ENCODE assay signal across 2 cellular contexts in the genomic region with DNA sequence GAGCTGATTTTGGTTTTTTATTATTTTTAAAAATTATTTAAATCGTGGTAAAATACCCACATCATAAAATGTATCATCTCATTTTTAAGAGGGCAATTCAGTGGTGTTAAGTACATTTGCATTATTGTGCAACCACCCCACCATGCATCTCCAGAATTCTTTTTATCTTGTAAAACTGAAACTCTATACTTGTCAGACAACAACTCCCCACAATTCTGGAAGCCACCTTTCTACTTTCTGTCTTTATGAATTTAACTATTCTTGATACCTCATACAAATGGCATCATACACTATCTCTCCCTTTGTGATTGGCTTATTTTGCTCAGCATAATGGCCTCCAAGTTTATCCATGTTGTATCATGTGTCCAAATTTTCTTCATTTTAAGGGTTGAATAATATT.
A peak's percentile ranks its signal among the peaks of the same experiment; 100 is the strongest.
TF ChIP-seq lines count a peak whose summit lies in the region.

No MANE protein-coding gene starts in this region.

TF ChIP-seq in HepG2, 621 proteins besides CTCF, POLR2A, EP300 and RAD21:
- TF ChIP-seq, protein P1, sequence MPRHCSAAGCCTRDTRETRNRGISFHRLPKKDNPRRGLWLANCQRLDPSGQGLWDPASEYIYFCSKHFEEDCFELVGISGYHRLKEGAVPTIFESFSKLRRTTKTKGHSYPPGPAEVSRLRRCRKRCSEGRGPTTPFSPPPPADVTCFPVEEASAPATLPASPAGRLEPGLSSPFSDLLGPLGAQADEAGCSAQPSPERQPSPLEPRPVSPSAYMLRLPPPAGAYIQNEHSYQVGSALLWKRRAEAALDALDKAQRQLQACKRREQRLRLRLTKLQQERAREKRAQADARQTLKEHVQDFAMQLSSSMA (CRISPR knock-in tag; IDR thresholded peaks at IDR 0.05) = no peak
- peak; percentile 30; the same call in 1 of the 2 replicates for TF ChIP-seq CEBPB (IDR thresholded peaks at IDR 0.05; ENCODE audit: borderline replicate concordance, low read depth, low read length)

TF ChIP-seq in IMR-90, 13 proteins besides CTCF, POLR2A, EP300 and RAD21:
- TF ChIP-seq MAZ (IDR thresholded peaks at IDR 0.05; ENCODE audit: borderline replicate concordance, low read depth, low read length) (no peak), CEBPB (IDR thresholded peaks at IDR 0.05; ENCODE audit: low read depth, low read length) (peak; percentile 41; the same call in 1 of the 2 replicates)
